ENCODE assay signal across 22 cellular contexts in the genomic region with DNA sequence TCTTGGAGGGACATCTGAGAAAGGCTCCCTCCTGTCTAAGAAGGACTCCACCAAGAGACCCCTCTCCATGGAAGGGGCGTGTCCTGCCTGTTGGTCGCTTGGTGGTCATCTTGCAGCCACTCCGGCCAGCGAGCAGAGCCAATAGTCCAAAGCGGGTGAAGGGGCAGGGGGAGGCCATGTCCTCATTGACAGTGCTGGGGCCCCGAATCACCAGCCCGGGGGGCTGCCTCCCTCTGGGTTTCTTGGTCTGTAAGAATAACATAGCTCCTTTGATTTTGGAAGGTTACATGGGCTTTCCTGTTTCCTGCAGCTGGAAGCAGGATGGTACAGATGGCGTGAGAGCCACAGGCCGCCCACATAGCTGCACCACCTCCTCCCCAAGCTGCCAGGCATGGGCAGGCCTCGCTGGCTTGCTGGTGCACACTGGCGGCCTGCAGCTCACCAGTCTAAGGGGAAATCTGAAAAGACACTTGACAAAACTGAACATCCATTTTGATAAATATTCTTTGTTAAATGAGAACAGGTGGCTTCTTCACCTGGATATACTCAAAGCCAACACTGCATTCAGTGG.
DNase-seq lines count a peak whose midpoint lies in the region; ATAC-seq lines count a peak whose summit lies in the region.
"Had no signal": no experiment of that assay in that cellular context is flagged by ENCODE, and none has a peak within 500 bp of the region (broad histone marks: within the 10 kb centered on the region; RNA-seq: fewer than 3 reads in every experiment).

No MANE protein-coding gene starts in this region.

- peak; percentile 44 for DNase-seq in activated effector memory CD4-positive, alpha-beta T cell treated with anti-CD3 and anti-CD28 coated beads, Interleukin-2, amount 50 U/mL, for 16 hours
- DNase-seq in activated effector memory CD4-positive, alpha-beta T cell treated with Interleukin-2 at 50 U/mL for 16 hours: no peak
- DNase-seq in activated CD8-positive, alpha-beta memory T cell treated with anti-CD3 and anti-CD28 coated beads, Interleukin-2, amount 50 U/mL, for 48 hours: peak; percentile 22
- peak; percentile 35 for DNase-seq in left lobe of liver (ENCODE audit: low spot score)
- no peak for DNase-seq in effector memory CD8-positive, alpha-beta T cell
- no peak for DNase-seq in immature natural killer cell
- DNase-seq: DMS53, HFFc6, IMR-90, Karpas-422, MG63, NCI-H1092, NCI-H146, NCI-H2081, NCI-H226, NCI-H69, OCI-M1, SJCRH30 had no signal

- H3K27me3 Mint-ChIP-seq in effector memory CD8-positive, alpha-beta T cell: peaks cover 28 to 50% of the 10 kb centered on the region in 2 donors
- peaks cover 3 to 13% (median 4%) of the 10 kb centered on the region in 3 donors for H3K27me3 Mint-ChIP-seq in immature natural killer cell (ENCODE audit: low read depth in 3 of 3)

- H3K27ac Mint-ChIP-seq in effector memory CD8-positive, alpha-beta T cell: no peak overlapping the region
- no peak overlapping the region for H3K27ac Mint-ChIP-seq in immature natural killer cell

- no peak for ATAC-seq in left lobe of liver
- ATAC-seq in GM18868 (IDR thresholded peaks at IDR 0.05; ENCODE audit: unreplicated experiment): no peak
- ATAC-seq in effector memory CD8-positive, alpha-beta T cell (replicated peaks): no peak
- ATAC-seq: A549 had no signal

- H3K9me3 Mint-ChIP-seq in effector memory CD8-positive, alpha-beta T cell: no peaks in the 10 kb centered on the region
- no peaks in the 10 kb centered on the region for H3K9me3 Mint-ChIP-seq in immature natural killer cell
- H3K9me3 Mint-ChIP-seq: HFFc6 had no signal

- H3K4me1 Mint-ChIP-seq in effector memory CD8-positive, alpha-beta T cell (ENCODE audit: low read depth in 2 of 2): peaks cover 3 to 8% of the 10 kb centered on the region in 2 donors
- peaks cover 9 to 10% of the 10 kb centered on the region in 2 donors for H3K4me1 Mint-ChIP-seq in immature natural killer cell

- peak overlapping the region; percentile 7 for H3K27ac ChIP-seq in temporal lobe (ENCODE audit: low read depth, low read length)
- H3K27ac ChIP-seq: A549, C4-2B, SJCRH30 had no signal

- no peaks in the 10 kb centered on the region for H3K36me3 Mint-ChIP-seq in effector memory CD8-positive, alpha-beta T cell (ENCODE audit: insufficient read depth)
- no peaks in the 10 kb centered on the region for H3K36me3 Mint-ChIP-seq in immature natural killer cell

- no peak overlapping the region for H3K4me3 Mint-ChIP-seq in effector memory CD8-positive, alpha-beta T cell
- no peak overlapping the region for H3K4me3 Mint-ChIP-seq in immature natural killer cell
- H3K4me3 Mint-ChIP-seq: HFFc6 had no signal

Comparison
In these comparisons a context has a peak if more than half of its experiments do, and no peak if none do; other contexts are left out.
1. DNase-seq: peak in activated effector memory CD4-positive, alpha-beta T cell treated with anti-CD3 and anti-CD28 coated beads, Interleukin-2, amount 50 U/mL, for 16 hours (single experiment), activated CD8-positive, alpha-beta memory T cell treated with anti-CD3 and anti-CD28 coated beads, Interleukin-2, amount 50 U/mL, for 48 hours (single experiment) and left lobe of liver (single experiment); none in activated effector memory CD4-positive, alpha-beta T cell treated with Interleukin-2 at 50 U/mL for 16 hours (single experiment), effector memory CD8-positive, alpha-beta T cell (0 of 3) and immature natural killer cell (0 of 3).